In the genomic region with DNA sequence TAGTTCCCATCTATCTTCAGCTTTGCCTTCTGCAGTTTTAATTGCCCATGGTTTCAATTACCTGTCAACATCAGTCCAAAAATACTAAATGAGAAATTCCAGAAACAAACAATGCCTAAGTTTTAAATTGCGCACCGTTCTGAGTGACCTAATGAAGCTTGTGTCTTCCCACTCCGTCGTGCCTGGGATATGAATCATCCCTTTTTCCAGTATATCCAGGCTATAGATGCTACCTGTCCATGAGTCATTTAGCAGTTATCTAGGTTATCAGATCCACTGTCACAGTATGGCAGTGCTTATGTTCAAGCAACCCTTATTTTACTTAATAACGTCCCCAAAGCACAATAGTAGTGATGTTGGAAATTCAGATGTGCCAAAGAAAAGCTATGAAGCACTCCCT, we compare ENCODE assay signal across 16 cellular contexts.
"Had no signal": no experiment of that assay in that cellular context is flagged by ENCODE, and none has a peak within 500 bp of the region (broad histone marks: within the 10 kb centered on the region; RNA-seq: fewer than 3 reads in every experiment).

No MANE protein-coding gene starts in this region.

- DNase-seq: activated CD4-positive, alpha-beta T cell treated with anti-CD3 and anti-CD28 coated beads, Interleukin-2, amount 50 U/mL, for 4 hours; activated CD4-positive, CD25-positive, alpha-beta regulatory T cell treated with anti-CD3 and anti-CD28 coated beads, Interleukin-2, amount 50 U/mL, for 72 hours; activated effector memory CD4-positive, alpha-beta T cell treated with Interleukin-2 at 50 U/mL for 16 hours; activated T-cell treated with anti-CD3 and anti-CD28 coated beads, Interleukin-2, amount 50 U/mL, for 24 hours; brain microvascular endothelial cell; dorsolateral prefrontal cortex; esophagus squamous epithelium; foreskin fibroblast; head of caudate nucleus; left ventricle myocardium inferior; mesenchymal stem cell; stimulated activated CD4-positive, alpha-beta T cell treated with anti-CD3 and anti-CD28 coated beads, Interleukin-4, amount 100 ng/mL, for 4 hours; stimulated activated naive CD8-positive, alpha-beta T cell treated with anti-CD3 and anti-CD28 coated beads, Interleukin-15, amount 100 ng/mL, for 72 hours had no signal

- FAIRE-seq: islet of Langerhans had no signal

- ATAC-seq: stimulated activated naive CD8-positive, alpha-beta T cell treated with anti-CD3 and anti-CD28 coated beads, Interleukin-15, amount 100 ng/mL, for 72 hours had no signal

- H3K4me3 ChIP-seq: dorsolateral prefrontal cortex, esophagus squamous epithelium, left ventricle myocardium inferior, thoracic aorta, vagina had no signal
